In genomic region chr2:209579236-209579749, GRCh38 we compare ENCODE assay signal across 9 cellular contexts.
A peak's percentile ranks its signal among the peaks of the same experiment; 100 is the strongest.
DNase-seq lines count a peak whose midpoint lies in the region; ATAC-seq and TF ChIP-seq lines count a peak whose summit lies in the region.
"Had no signal": no experiment of that assay in that cellular context is flagged by ENCODE, and none has a peak within 500 bp of the region (broad histone marks: within the 10 kb centered on the region; RNA-seq: fewer than 3 reads in every experiment).

No MANE protein-coding gene starts in this region.

- peak overlapping the region; percentile 54 for H3K4me3 Mint-ChIP-seq in activated CD4-positive, alpha-beta T cell treated with anti-CD3 and anti-CD28 coated beads, Interleukin-2, amount 10 ng/mL, durations not matched to agents 7 days and 5 days

- H3K27ac ChIP-seq in Panc1 (ENCODE audit: low read length): peak overlapping the region; percentile 66; the same call in 1 of the 2 replicates

- TF ChIP-seq CTCF in Panc1 (IDR thresholded peaks at IDR 0.05): no peak
- TF ChIP-seq CTCF in fibroblast of villous mesenchyme (IDR thresholded peaks at IDR 0.05; ENCODE audit: insufficient read depth, low read depth, low read length): no peak
- TF ChIP-seq CTCF in retinal pigment epithelial cell (conservative IDR thresholded peaks at IDR 0.05; ENCODE audit: low read depth, low read length): no peak

- peak; percentile 84 for ATAC-seq in Panc1
- no peak for ATAC-seq in HG03175 (IDR thresholded peaks at IDR 0.05; ENCODE audit: unreplicated experiment)

- no peak for DNase-seq in activated CD4-positive, alpha-beta T cell treated with anti-CD3 and anti-CD28 coated beads, Interleukin-2, amount 10 ng/mL, durations not matched to agents 7 days and 5 days
- no peak for DNase-seq in activated CD4-positive, alpha-beta T cell treated with anti-CD3 and anti-CD28 coated beads for 1 hour
- DNase-seq in Panc1 (ENCODE audit: low read depth, low spot score) (no peak), fibroblast of villous mesenchyme (ENCODE audit: low read depth) (peak; percentile 7), retinal pigment epithelial cell (ENCODE audit: low read depth) (no peak), activated gamma-delta T cell treated with Interleukin-2 at 50 U/mL for 16 hours (no peak), SIG-M5 treated with dmso at 0.1 percent for 504 hours (lab: John Stamatoyannopoulos, UW; ENCODE audit: unreplicated experiment) (no peak)
- DNase-seq: CD4-positive, CD25-positive, alpha-beta regulatory T cell had no signal

- no TSS peak for BruUV-seq in Panc1 (replicated peaks; lab: Mats Ljungman, UMichigan)

- no peak overlapping the region for H3K27ac Mint-ChIP-seq in activated CD4-positive, alpha-beta T cell treated with anti-CD3 and anti-CD28 coated beads, Interleukin-2, amount 10 ng/mL, durations not matched to agents 7 days and 5 days
- H3K27ac Mint-ChIP-seq: CD4-positive, CD25-positive, alpha-beta regulatory T cell had no signal

- peaks cover 2% of the 10 kb centered on the region for H3K27me3 Mint-ChIP-seq in activated CD4-positive, alpha-beta T cell treated with anti-CD3 and anti-CD28 coated beads, Interleukin-2, amount 10 ng/mL, durations not matched to agents 7 days and 5 days
- H3K27me3 Mint-ChIP-seq: CD4-positive, CD25-positive, alpha-beta regulatory T cell had no signal

- in situ Hi-C loops in Panc1 (cut with HindIII; ENCODE audit: low pct_unique_long_range_greater_than_20kb, low sequenced_read_pairs): no loop called here

- no peaks in the 10 kb centered on the region for H3K27me3 ChIP-seq in Panc1 (ENCODE audit: control insufficient read depth, insufficient read depth, low read length)

- no peaks in the 10 kb centered on the region; the same call in 1 of the 2 replicates for H3K36me3 ChIP-seq in Panc1 (ENCODE audit: control insufficient read depth, insufficient read depth, low read length)

- H3K4me3 ChIP-seq in Panc1 (ENCODE audit: low read depth in 2 of 2, low read length in 2 of 2): peak overlapping the region; percentile 20 to 41
- peak overlapping the region; percentile 13 for H3K4me3 ChIP-seq in fibroblast of villous mesenchyme (ENCODE audit: low read depth, low read length)
- H3K4me3 ChIP-seq in retinal pigment epithelial cell (ENCODE audit: low read length): peak overlapping the region; percentile 54

- no peaks in the 10 kb centered on the region for H3K9me3 ChIP-seq in Panc1 (ENCODE audit: control insufficient read depth, insufficient read depth, low read depth, low read length)

- no peaks in the 10 kb centered on the region for H3K36me3 Mint-ChIP-seq in activated CD4-positive, alpha-beta T cell treated with anti-CD3 and anti-CD28 coated beads, Interleukin-2, amount 10 ng/mL, durations not matched to agents 7 days and 5 days (ENCODE audit: low read depth)
- H3K36me3 Mint-ChIP-seq: CD4-positive, CD25-positive, alpha-beta regulatory T cell had no signal

- POLR2A ChIA-PET in activated CD4-positive, alpha-beta T cell treated with anti-CD3 and anti-CD28 coated beads, Interleukin-2, amount 10 ng/mL, durations not matched to agents 7 days and 5 days (lab: Charles Lee): no interaction called here
- POLR2A ChIA-PET in Panc1 (lab: Charles Lee): no interaction called here

- intact Hi-C loops in Panc1 (cut with micrococcal nuclease; ENCODE audit: unreplicated experiment): no loop called here

- peaks cover 4% of the 10 kb centered on the region for H3K4me1 Mint-ChIP-seq in activated CD4-positive, alpha-beta T cell treated with anti-CD3 and anti-CD28 coated beads, Interleukin-2, amount 10 ng/mL, durations not matched to agents 7 days and 5 days

- CTCF ChIA-PET in activated CD4-positive, alpha-beta T cell treated with anti-CD3 and anti-CD28 coated beads, Interleukin-2, amount 10 ng/mL, durations not matched to agents 7 days and 5 days (lab: Charles Lee): interaction anchor here (0.6 kb wide), 1 partner anchor 55 kb away, joined by 3 read pairs; no protein-coding TSS in a partner anchor
- CTCF ChIA-PET in Panc1 (lab: Charles Lee): interaction anchor here (0.8 to 1.2 kb wide), 2 partner anchors 154 to 155 kb away, joined by 4 to 6 read pairs; partner anchors contain the start of gene MAP2

- H3K9me3 Mint-ChIP-seq in activated CD4-positive, alpha-beta T cell treated with anti-CD3 and anti-CD28 coated beads, Interleukin-2, amount 10 ng/mL, durations not matched to agents 7 days and 5 days: no peaks in the 10 kb centered on the region

- peaks cover 6% of the 10 kb centered on the region; the same call in 1 of the 2 replicates for H3K4me1 ChIP-seq in Panc1 (ENCODE audit: control insufficient read depth, insufficient read depth, low read length)
